ENCODE assay signal across 8 cellular contexts in genomic region chr13:27375686-27376326, GRCh38. TPM values are rescaled to one million over a fixed set of nuclear protein-coding genes. Genes with fewer than 3 reads are reported as not detected.
DNase-seq lines count a peak whose midpoint lies in the region; ATAC-seq, FAIRE-seq and TF ChIP-seq lines count a peak whose summit lies in the region.

No MANE protein-coding gene starts in this region.

- in situ Hi-C loops in gastrocnemius medialis (cut with MboI; ENCODE audit: low sequenced_read_pairs in 4 of 4), result loop anchor here in 2 of 4 donors (5.0 to 10.0 kb wide), 3 partner anchors 149 to 451 kb away; no protein-coding TSS in a partner anchor

- peaks cover 3 to 7% (median 4%) of the 10 kb centered on the region in 3 donors for H3K4me1 Mint-ChIP-seq in CD8-positive, alpha-beta memory T cell
- peaks cover 2% of the 10 kb centered on the region for H3K4me1 Mint-ChIP-seq in activated naive CD4-positive, alpha-beta T cell treated with anti-CD3 and anti-CD28 coated beads for 36 hours (ENCODE audit: low read depth)

- no peaks in the 10 kb centered on the region for H3K27me3 ChIP-seq in CD8-positive, alpha-beta memory T cell (ENCODE audit: insufficient read depth, low read length, poor library complexity, severe bottlenecking)
- H3K27me3 ChIP-seq in cardiac muscle cell (peaks cover 36% of the 10 kb centered on the region), gastrocnemius medialis (peaks cover 0 to 8% (median 3%) of the 10 kb centered on the region in 3 donors)

- H3K36me3 Mint-ChIP-seq in CD8-positive, alpha-beta memory T cell, result no peaks in the 10 kb centered on the region
- H3K36me3 Mint-ChIP-seq in activated naive CD4-positive, alpha-beta T cell treated with anti-CD3 and anti-CD28 coated beads for 36 hours (ENCODE audit: low read depth), result no peaks in the 10 kb centered on the region

- no peak overlapping the region for H3K27ac Mint-ChIP-seq in CD8-positive, alpha-beta memory T cell
- no peak overlapping the region for H3K27ac Mint-ChIP-seq in activated naive CD4-positive, alpha-beta T cell treated with anti-CD3 and anti-CD28 coated beads for 36 hours

- no peaks in the 10 kb centered on the region for H3K36me3 ChIP-seq in CD8-positive, alpha-beta memory T cell (ENCODE audit: insufficient read depth, low read length)
- H3K36me3 ChIP-seq in cardiac muscle cell (no peaks in the 10 kb centered on the region), gastrocnemius medialis (no peaks in the 10 kb centered on the region)

- no peaks in the 10 kb centered on the region for H3K9me3 Mint-ChIP-seq in CD8-positive, alpha-beta memory T cell
- H3K9me3 Mint-ChIP-seq in activated naive CD4-positive, alpha-beta T cell treated with anti-CD3 and anti-CD28 coated beads for 36 hours, result no peaks in the 10 kb centered on the region

- peaks cover 17 to 47% of the 10 kb centered on the region in 2 donors for H3K27me3 Mint-ChIP-seq in CD8-positive, alpha-beta memory T cell
- peaks cover 18% of the 10 kb centered on the region for H3K27me3 Mint-ChIP-seq in activated naive CD4-positive, alpha-beta T cell treated with anti-CD3 and anti-CD28 coated beads for 36 hours (ENCODE audit: low read depth)

- CTCF ChIA-PET in CD8-positive, alpha-beta memory T cell (lab: Charles Lee), result interaction anchor here (0.9 to 6.4 kb wide), 6 partner anchors 14 to 455 kb away, joined by 3 to 74 read pairs (median 4); no protein-coding TSS in a partner anchor
- CTCF ChIA-PET in activated naive CD4-positive, alpha-beta T cell treated with anti-CD3 and anti-CD28 coated beads for 36 hours (lab: Charles Lee), result interaction anchor here (0.7 to 10.4 kb wide), 6 partner anchors 15 to 609 kb away, joined by 3 to 143 read pairs (median 6); no protein-coding TSS in a partner anchor

- no peak overlapping the region for H3K4me3 Mint-ChIP-seq in CD8-positive, alpha-beta memory T cell
- H3K4me3 Mint-ChIP-seq in activated naive CD4-positive, alpha-beta T cell treated with anti-CD3 and anti-CD28 coated beads for 36 hours, result no peak overlapping the region

- intact Hi-C loops in activated naive CD4-positive, alpha-beta T cell treated with anti-CD3 and anti-CD28 coated beads for 36 hours (cut with micrococcal nuclease), result loop anchor here (2.0 to 10.0 kb wide), 4 partner anchors 157 to 576 kb away; no protein-coding TSS in a partner anchor
- intact Hi-C loops in gastrocnemius medialis (cut with DNase I; ENCODE audit: low total_unique reads), result loop anchor here (2.0 to 5.0 kb wide), 2 partner anchors 51 to 606 kb away; no protein-coding TSS in a partner anchor

- peak; percentile 20 to 65 (median 37) for DNase-seq in CD8-positive, alpha-beta memory T cell
- DNase-seq in HTR-8/SVneo (ENCODE audit: insufficient read length, low spot score), result peak; percentile 43
- peak; percentile 44 to 63 for DNase-seq in SHP77 (lab: John Stamatoyannopoulos, UW)
- DNase-seq in activated naive CD4-positive, alpha-beta T cell treated with anti-CD3 and anti-CD28 coated beads for 36 hours, result peak; percentile 71
- DNase-seq in cardiac muscle cell (ENCODE audit: low read depth in 1 of 2, low spot score in 1 of 2), result peak; percentile 71 to 82
- DNase-seq in gastrocnemius medialis, result peak in 1 of 2 donors; percentile 29
- no peak for DNase-seq in NK-92 (lab: John Stamatoyannopoulos, UW; ENCODE audit: unreplicated experiment)
- no peak for DNase-seq in GM12892 (ENCODE audit: insufficient read length)

- ATAC-seq in gastrocnemius medialis, result no peak

- no peak overlapping the region for H3K4me3 ChIP-seq in CD8-positive, alpha-beta memory T cell (ENCODE audit: low read length)
- H3K4me3 ChIP-seq in cardiac muscle cell, result no peak overlapping the region
- no peak overlapping the region for H3K4me3 ChIP-seq in gastrocnemius medialis

- no peaks in the 10 kb centered on the region for H3K4me1 ChIP-seq in CD8-positive, alpha-beta memory T cell (ENCODE audit: insufficient read depth, low read length)
- H3K4me1 ChIP-seq in cardiac muscle cell (ENCODE audit: low read depth), result no peaks in the 10 kb centered on the region
- H3K4me1 ChIP-seq in gastrocnemius medialis, result peaks cover 0 to 2% of the 10 kb centered on the region in 2 donors

- no peak for FAIRE-seq in HTR-8/SVneo (lab: Jason Lieb, UNC)
- no peak for FAIRE-seq in GM12892 (lab: Jason Lieb, UNC)

- TF ChIP-seq CTCF in cardiac muscle cell (IDR thresholded peaks at IDR 0.05; ENCODE audit: low read depth, low read length), result peak; percentile 92
- peak; percentile 42 to 76 (median 70) for TF ChIP-seq CTCF in gastrocnemius medialis (IDR thresholded peaks at IDR 0.05 in 4 of 5, conservative IDR thresholded peaks at IDR 0.05 in 1 of 5)

- no peak overlapping the region for H3K27ac ChIP-seq in CD8-positive, alpha-beta memory T cell (ENCODE audit: low read depth, low read length)
- no peak overlapping the region for H3K27ac ChIP-seq in cardiac muscle cell
- no peak overlapping the region for H3K27ac ChIP-seq in gastrocnemius medialis

- no peaks in the 10 kb centered on the region for H3K9me3 ChIP-seq in CD8-positive, alpha-beta memory T cell (ENCODE audit: low read length)
- H3K9me3 ChIP-seq in cardiac muscle cell (ENCODE audit: low read depth), result no peaks in the 10 kb centered on the region
- no peaks in the 10 kb centered on the region for H3K9me3 ChIP-seq in gastrocnemius medialis

- POLR2A ChIA-PET in CD8-positive, alpha-beta memory T cell (lab: Charles Lee), result interaction anchor here (0.7 kb wide), 1 partner anchor 245 kb away, joined by 4 read pairs; the partner anchor contains the start of gene LNX2

- TF ChIP-seq POLR2A in gastrocnemius medialis (IDR thresholded peaks at IDR 0.05), result no peak
- TF ChIP-seq POLR2A in GM12892 (IDR thresholded peaks at IDR 0.05; ENCODE audit: low read depth, low read length), result no peak

RNA-seq across cellular contexts. Expression of gene GTF3A, which starts 48.6 kb away (rescaled TPM):
- total RNA-seq in CD8-positive, alpha-beta memory T cell, result 100 to 1,000 TPM; 296 to 323 TPM
- 606 TPM for polyA plus RNA-seq in CD8-positive, alpha-beta memory T cell
- 100 to 1,000 TPM; 303 to 314 TPM for total RNA-seq in activated naive CD4-positive, alpha-beta T cell treated with anti-CD3 and anti-CD28 coated beads for 36 hours
- total RNA-seq in cardiac muscle cell, result 56.9 and 101 TPM in 2 replicates
- polyA plus RNA-seq in cardiac muscle cell, result 108 and 140 TPM in 2 replicates
- total RNA-seq in gastrocnemius medialis, result 100 to 1,000 TPM; 179 to 304 (median 242) TPM
- 290 TPM for polyA plus RNA-seq in GM12892 (2012; ENCODE audit: missing spikeins)

Comparison
In these comparisons a context has a peak if more than half of its experiments do, and no peak if none do; other contexts are left out.
1. DNase-seq: peak in CD8-positive, alpha-beta memory T cell (5 of 5), HTR-8/SVneo (single experiment), SHP77 (2 of 2), activated naive CD4-positive, alpha-beta T cell treated with anti-CD3 and anti-CD28 coated beads for 36 hours (single experiment) and cardiac muscle cell (2 of 2); none in NK-92 (single experiment) and GM12892 (single experiment).